ENCODE assay signal across 22 cellular contexts in the genomic region with DNA sequence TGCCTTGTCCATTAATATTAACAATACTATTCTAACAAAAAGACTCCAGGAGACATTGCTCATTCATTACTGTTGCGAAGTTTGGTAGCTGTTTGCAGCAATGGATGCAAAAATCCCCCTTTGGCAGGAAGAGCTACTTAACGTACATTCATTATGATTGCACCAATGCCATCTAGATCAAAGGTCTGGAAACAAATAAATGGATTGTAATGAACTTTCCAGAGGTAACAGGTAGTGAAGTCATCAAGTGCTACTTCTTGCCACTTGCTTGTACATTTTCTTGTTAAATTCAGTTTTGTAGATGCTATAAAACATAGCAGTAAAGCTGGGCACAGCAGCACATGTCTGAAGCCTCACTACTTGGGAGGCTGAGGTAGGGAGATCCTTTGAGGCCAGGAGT.
DNase-seq lines count a peak whose midpoint lies in the region; ATAC-seq and TF ChIP-seq lines count a peak whose summit lies in the region.
"Had no signal": no experiment of that assay in that cellular context is flagged by ENCODE, and none has a peak within 500 bp of the region (broad histone marks: within the 10 kb centered on the region; RNA-seq: fewer than 3 reads in every experiment).

No MANE protein-coding gene starts in this region.

- in situ Hi-C loops in GM23248 (cut with MboI): no loop called here
- in situ Hi-C loops in Panc1 (cut with HindIII; ENCODE audit: low pct_unique_long_range_greater_than_20kb, low sequenced_read_pairs): no loop called here

- no peaks in the 10 kb centered on the region for H3K9me3 Mint-ChIP-seq in nephron

- CTCF ChIA-PET in Panc1 (lab: Charles Lee): no interaction called here

- H3K27ac ChIP-seq in GM23248: 0 out of 2 replicates have a peak overlapping the region, but pooled peaks have one; percentile 5
- H3K27ac ChIP-seq in Panc1 (ENCODE audit: low read length): peak overlapping the region; percentile 44
- H3K27ac ChIP-seq: HL-60, Peyer's patch had no signal

- peaks cover 38% of the 10 kb centered on the region for H3K4me1 Mint-ChIP-seq in nephron

- DNase-seq in GM23248 (no peak), Panc1 (ENCODE audit: low read depth, low spot score) (no peak), left colon (no peak), NCI-H2029 (lab: John Stamatoyannopoulos, UW) (no peak), NCI-H345 (lab: John Stamatoyannopoulos, UW) (no peak), NCI-H2029 treated with DMSO at 0.1 percent for 48 hours (lab: John Stamatoyannopoulos, UW) (no peak)
- DNase-seq in activated CD8-positive, alpha-beta memory T cell treated with anti-CD3 and anti-CD28 coated beads for 24 hours: no peak
- DNase-seq: 8988T, Calu3, DND-41, Kasumi-1, NCI-H1105, NCI-H1436 treated with DMSO at 0.1 percent for 48 hours, NCI-H187 treated with DMSO at 0.1 percent for 48 hours, NCI-H526 treated with DMSO at 0.1 percent for 48 hours, Peyer's patch, SIG-M5 had no signal

- 96 to 98% methylated on average over 2 of the region's 2 CpGs for WGBS in GM23248 (ENCODE audit: low coverage in 1 of 2, low lambda C conversion rate in 2 of 2, missing lambda C conversion rate in 2 of 2), 2 experiments

- H3K36me3 ChIP-seq in GM23248 (ENCODE audit: low read depth): 0 out of 2 replicates have a peak, but pooled peaks cover 4% of the 10 kb centered on the region
- no peaks in the 10 kb centered on the region for H3K36me3 ChIP-seq in Panc1 (ENCODE audit: control insufficient read depth, insufficient read depth, low read length)
- H3K36me3 ChIP-seq: HAP-1, Peyer's patch had no signal

- no peaks in the 10 kb centered on the region for H3K36me3 Mint-ChIP-seq in nephron (ENCODE audit: low read depth)

- no peak for TF ChIP-seq CTCF in Panc1 (IDR thresholded peaks at IDR 0.05)
- TF ChIP-seq CTCF in nephron (IDR thresholded peaks at IDR 0.05; ENCODE audit: unreplicated experiment in 3 of 3): no peak

- H4K20me1 ChIP-seq in GM23248 (ENCODE audit: insufficient read depth): no peaks in the 10 kb centered on the region

- H2AFZ ChIP-seq in GM23248: no peak overlapping the region

- H3K4me2 ChIP-seq in GM23248 (ENCODE audit: unreplicated experiment): no peak overlapping the region

- peak overlapping the region in 2 of 3 experiments; percentile 11 to 32 for H3K27ac Mint-ChIP-seq in nephron

- POLR2A ChIA-PET in Panc1 (lab: Charles Lee): interaction anchor here (0.5 kb wide), 1 partner anchor 50 kb away, joined by 6 read pairs; no protein-coding TSS in a partner anchor

- intact Hi-C loops in Panc1 (cut with micrococcal nuclease; ENCODE audit: unreplicated experiment): no loop called here
- intact Hi-C loops in left colon (cut with DNase I, micrococcal nuclease): no loop called here

- H3K9ac ChIP-seq in GM23248: no peak overlapping the region

- H3K27me3 ChIP-seq in GM23248 (replicated peaks; ENCODE audit: insufficient read depth): no peaks in the 10 kb centered on the region
- H3K27me3 ChIP-seq in Panc1 (ENCODE audit: control insufficient read depth, insufficient read depth, low read length): no peaks in the 10 kb centered on the region
- H3K27me3 ChIP-seq: Peyer's patch had no signal

- BruUV-seq in Panc1 (replicated peaks; lab: Mats Ljungman, UMichigan): no TSS peak

- H3F3A ChIP-seq in GM23248 (ENCODE audit: insufficient read depth): peaks cover 85% of the 10 kb centered on the region

- no peaks in the 10 kb centered on the region for H3K9me2 ChIP-seq in GM23248 (ENCODE audit: insufficient read depth)

- no peak overlapping the region for H3K4me3 Mint-ChIP-seq in nephron

- ATAC-seq in Panc1: no peak
- ATAC-seq in left colon: peak; percentile 74
- ATAC-seq: K562 had no signal

- H3K4me3 ChIP-seq in GM23248: no peak overlapping the region
- H3K4me3 ChIP-seq in Panc1 (ENCODE audit: low read depth in 2 of 2, low read length in 2 of 2): no peak overlapping the region
- H3K4me3 ChIP-seq: HAP-1, K562, Peyer's patch, SK-N-MC had no signal

- peaks cover 78% of the 10 kb centered on the region for H3K4me1 ChIP-seq in GM23248 (ENCODE audit: insufficient read depth)
- peaks cover 79% of the 10 kb centered on the region for H3K4me1 ChIP-seq in Panc1 (ENCODE audit: control insufficient read depth, insufficient read depth, low read length)
- H3K4me1 ChIP-seq: Peyer's patch had no signal

- no peaks in the 10 kb centered on the region for H3K9me3 ChIP-seq in GM23248 (ENCODE audit: low read depth)
- no peaks in the 10 kb centered on the region for H3K9me3 ChIP-seq in Panc1 (ENCODE audit: control insufficient read depth, insufficient read depth, low read depth, low read length)
- H3K9me3 ChIP-seq: HAP-1, Peyer's patch had no signal

- peaks cover 97% of the 10 kb centered on the region for H3K79me2 ChIP-seq in GM23248 (ENCODE audit: insufficient read depth)

- H3K27me3 Mint-ChIP-seq in nephron (ENCODE audit: low read depth): no peaks in the 10 kb centered on the region
